Comparison of ENCODE assay signal across 9 cellular contexts in genomic region chr9:84170521-84171141, GRCh38.
DNase-seq lines count a peak whose midpoint lies in the region; ATAC-seq, FAIRE-seq and TF ChIP-seq lines count a peak whose summit lies in the region.
"Had no signal": no experiment of that assay in that cellular context is flagged by ENCODE, and none has a peak within 500 bp of the region (broad histone marks: within the 10 kb centered on the region; RNA-seq: fewer than 3 reads in every experiment).

No MANE protein-coding gene starts in this region.

- intact Hi-C loops in sciatic nerve (cut with DNase I): no loop called here

- ATAC-seq in sciatic nerve: peak; percentile 97
- ATAC-seq in activated CD8-positive, alpha-beta T cell treated with anti-CD3 and anti-CD28 coated beads, Interleukin-2, amount 10 ng/mL, durations not matched to agents 7 days and 5 days: no peak
- no peak for ATAC-seq in activated T-cell treated with anti-CD3 and anti-CD28 coated beads, Interleukin-2, amount 50 U/mL, for 72 hours (replicated peaks in 1 of 2)

- TF ChIP-seq EP300 in SK-N-SH (IDR thresholded peaks at IDR 0.05; ENCODE audit: borderline replicate concordance in 1 of 2, low read depth in 1 of 2, low read length in 1 of 2): peak in 1 of 2 experiments; percentile 87; a peak in 1 of 4 replicates

- no peak for TF ChIP-seq RAD21 in SK-N-SH (IDR thresholded peaks at IDR 0.05; ENCODE audit: low read length)

- no peaks in the 10 kb centered on the region for H3K36me3 Mint-ChIP-seq in activated CD8-positive, alpha-beta T cell treated with anti-CD3 and anti-CD28 coated beads, Interleukin-2, amount 10 ng/mL, durations not matched to agents 7 days and 5 days (ENCODE audit: low read depth)
- H3K36me3 Mint-ChIP-seq in activated T-cell treated with anti-CD3 and anti-CD28 coated beads, Interleukin-2, amount 50 U/mL, for 72 hours (ENCODE audit: insufficient read depth in 2 of 2): no peaks in the 10 kb centered on the region

- no peaks in the 10 kb centered on the region for H3K79me2 ChIP-seq in SK-N-SH (ENCODE audit: insufficient read depth)

- H3K4me1 Mint-ChIP-seq in activated CD8-positive, alpha-beta T cell treated with anti-CD3 and anti-CD28 coated beads, Interleukin-2, amount 10 ng/mL, durations not matched to agents 7 days and 5 days (ENCODE audit: low read depth): peaks cover 2% of the 10 kb centered on the region
- no peaks in the 10 kb centered on the region for H3K4me1 Mint-ChIP-seq in activated T-cell treated with anti-CD3 and anti-CD28 coated beads, Interleukin-2, amount 50 U/mL, for 72 hours (ENCODE audit: low read depth)

- no peaks in the 10 kb centered on the region for H3K9me2 ChIP-seq in SK-N-SH

- POLR2A ChIA-PET in SK-N-SH (lab: Yijun Ruan, JAX): no interaction called here
- POLR2A ChIA-PET in activated CD8-positive, alpha-beta T cell treated with anti-CD3 and anti-CD28 coated beads, Interleukin-2, amount 10 ng/mL, durations not matched to agents 7 days and 5 days (lab: Charles Lee): no interaction called here

- no peak overlapping the region for H3K4me3 Mint-ChIP-seq in activated CD8-positive, alpha-beta T cell treated with anti-CD3 and anti-CD28 coated beads, Interleukin-2, amount 10 ng/mL, durations not matched to agents 7 days and 5 days
- no peak overlapping the region for H3K4me3 Mint-ChIP-seq in activated T-cell treated with anti-CD3 and anti-CD28 coated beads, Interleukin-2, amount 50 U/mL, for 72 hours
- H3K4me3 Mint-ChIP-seq: T-helper 1 cell treated with Interleukin-12 subunit alpha and Interleukin-12 subunit beta and Interleukin-4 antibody, amounts not matched to agents 30 μg/mL and 1 μg/mL, for 36 hours had no signal

- peak; percentile 99 for FAIRE-seq in H54 (lab: Jason Lieb, UNC)

- WGBS in SK-N-SH (ENCODE audit: low lambda C conversion rate): 25% methylated on average over 8 of the region's 9 CpGs

- no peak overlapping the region; a peak in 1 of 4 replicates for H3K4me3 ChIP-seq in SK-N-SH (ENCODE audit: low read depth in 2 of 2, low read length in 1 of 2)
- H3K4me3 ChIP-seq in effector memory CD4-positive, alpha-beta T cell (ENCODE audit: insufficient read depth, low read depth, low read length, poor library complexity, severe bottlenecking): no peak overlapping the region

- peaks cover 1% of the 10 kb centered on the region for H3K27me3 Mint-ChIP-seq in activated CD8-positive, alpha-beta T cell treated with anti-CD3 and anti-CD28 coated beads, Interleukin-2, amount 10 ng/mL, durations not matched to agents 7 days and 5 days (ENCODE audit: low read depth)
- H3K27me3 Mint-ChIP-seq in activated T-cell treated with anti-CD3 and anti-CD28 coated beads, Interleukin-2, amount 50 U/mL, for 72 hours (ENCODE audit: low read depth): no peaks in the 10 kb centered on the region

- H3K27ac Mint-ChIP-seq in activated CD8-positive, alpha-beta T cell treated with anti-CD3 and anti-CD28 coated beads, Interleukin-2, amount 10 ng/mL, durations not matched to agents 7 days and 5 days: no peak overlapping the region
- H3K27ac Mint-ChIP-seq in activated T-cell treated with anti-CD3 and anti-CD28 coated beads, Interleukin-2, amount 50 U/mL, for 72 hours: no peak overlapping the region
- H3K27ac Mint-ChIP-seq: T-helper 1 cell treated with Interleukin-12 subunit alpha and Interleukin-12 subunit beta and Interleukin-4 antibody, amounts not matched to agents 30 μg/mL and 1 μg/mL, for 36 hours had no signal

- no peaks in the 10 kb centered on the region for H3K9me3 Mint-ChIP-seq in activated CD8-positive, alpha-beta T cell treated with anti-CD3 and anti-CD28 coated beads, Interleukin-2, amount 10 ng/mL, durations not matched to agents 7 days and 5 days (ENCODE audit: insufficient read depth)
- H3K9me3 Mint-ChIP-seq in activated T-cell treated with anti-CD3 and anti-CD28 coated beads, Interleukin-2, amount 50 U/mL, for 72 hours: no peaks in the 10 kb centered on the region
- H3K9me3 Mint-ChIP-seq: T-helper 1 cell treated with Interleukin-12 subunit alpha and Interleukin-12 subunit beta and Interleukin-4 antibody, amounts not matched to agents 30 μg/mL and 1 μg/mL, for 36 hours had no signal

- H4K20me1 ChIP-seq in SK-N-SH (ENCODE audit: insufficient read depth): no peaks in the 10 kb centered on the region

- H3F3A ChIP-seq in SK-N-SH (replicated peaks; ENCODE audit: insufficient read depth): peaks cover 26% of the 10 kb centered on the region

- peak overlapping the region; percentile 58 for H2AFZ ChIP-seq in SK-N-SH (ENCODE audit: low read depth)

- peak overlapping the region; percentile 77 for H3K27ac ChIP-seq in SK-N-SH (ENCODE audit: low read depth in 2 of 2, low read length in 1 of 2)
- H3K27ac ChIP-seq in effector memory CD4-positive, alpha-beta T cell (ENCODE audit: insufficient read depth, low read length, poor library complexity, severe bottlenecking): no peak overlapping the region

- CTCF ChIA-PET in SK-N-SH (lab: Yijun Ruan, JAX): interaction anchor here (0.5 to 3.2 kb wide), 2 partner anchors 90 to 380 kb away, joined by 3 to 16 read pairs; no protein-coding TSS in a partner anchor
- CTCF ChIA-PET in activated CD8-positive, alpha-beta T cell treated with anti-CD3 and anti-CD28 coated beads, Interleukin-2, amount 10 ng/mL, durations not matched to agents 7 days and 5 days (lab: Charles Lee): no interaction called here

- TF ChIP-seq CTCF in SK-N-SH (IDR thresholded peaks at IDR 0.05): no peak

- TF ChIP-seq POLR2A in H54 (IDR thresholded peaks at IDR 0.05; ENCODE audit: low read depth, low read length): no peak

- peak; percentile 93 for DNase-seq in H54 (ENCODE audit: insufficient read length, low spot score)
- peak; percentile 46 for DNase-seq in SK-N-SH
- peak; percentile 8 for DNase-seq in germinal center (ENCODE audit: low spot score)
- peak; percentile 78 for DNase-seq in sciatic nerve (ENCODE audit: low spot score)
- no peak for DNase-seq in activated CD8-positive, alpha-beta T cell treated with anti-CD3 and anti-CD28 coated beads, Interleukin-2, amount 10 ng/mL, durations not matched to agents 7 days and 5 days
- no peak for DNase-seq in activated T-cell treated with anti-CD3 and anti-CD28 coated beads, Interleukin-2, amount 50 U/mL, for 72 hours
- DNase-seq in middle frontal gyrus (ENCODE audit: extremely low spot score, low spot score): no peak
- no peak for DNase-seq in effector memory CD4-positive, alpha-beta T cell

- H3K9ac ChIP-seq in SK-N-SH: peak overlapping the region; percentile 50; the same call in 1 of the 2 replicates

- peaks cover 10 to 23% of the 10 kb centered on the region in 2 experiments for H3K4me1 ChIP-seq in SK-N-SH (ENCODE audit: control insufficient read depth in 1 of 2, insufficient read depth in 2 of 2, low read depth in 1 of 2, low read length in 1 of 2)
- H3K4me1 ChIP-seq in effector memory CD4-positive, alpha-beta T cell (ENCODE audit: control insufficient read depth, insufficient read depth, low read length, poor library complexity, severe bottlenecking): no peaks in the 10 kb centered on the region

- no peaks in the 10 kb centered on the region for H3K36me3 ChIP-seq in SK-N-SH (replicated peaks in 1 of 2; ENCODE audit: control insufficient read depth in 1 of 2, insufficient read depth in 2 of 2, low read length in 1 of 2)
- H3K36me3 ChIP-seq in effector memory CD4-positive, alpha-beta T cell (ENCODE audit: control insufficient read depth, insufficient read depth, low read length): no peaks in the 10 kb centered on the region

- H3K27me3 ChIP-seq in SK-N-SH (ENCODE audit: insufficient read depth): no peaks in the 10 kb centered on the region
- H3K27me3 ChIP-seq in effector memory CD4-positive, alpha-beta T cell (replicated peaks; ENCODE audit: control insufficient read depth, insufficient read depth, low read length, poor library complexity, severe bottlenecking): peaks cover 3% of the 10 kb centered on the region

- no peaks in the 10 kb centered on the region for H3K9me3 ChIP-seq in SK-N-SH
- no peaks in the 10 kb centered on the region for H3K9me3 ChIP-seq in effector memory CD4-positive, alpha-beta T cell (ENCODE audit: control insufficient read depth, low read length)

- H3K4me2 ChIP-seq in SK-N-SH: peak overlapping the region; percentile 69

TF ChIP-seq in SK-N-SH, 30 proteins besides CTCF, POLR2A, EP300 and RAD21 (continues in another document):
- TF ChIP-seq TCF12 (IDR thresholded peaks at IDR 0.05) (peak; percentile 97), GABPA (IDR thresholded peaks at IDR 0.05; ENCODE audit: low read depth) (no peak), ELF1 (IDR thresholded peaks at IDR 0.05) (no peak), CHD2 (IDR thresholded peaks at IDR 0.05; ENCODE audit: low read length, partially characterized antibody) (no peak), NFIC (IDR thresholded peaks at IDR 0.05; ENCODE audit: borderline replicate concordance) (peak; percentile 95), FOXJ3 (CRISPR knock-in tag; IDR thresholded peaks at IDR 0.05) (no peak), FOSL2 (IDR thresholded peaks at IDR 0.05; ENCODE audit: borderline replicate concordance, low read depth) (peak; percentile 35; the same call in 1 of the 2 replicates), EZH2phosphoT487 (IDR thresholded peaks at IDR 0.05; ENCODE audit: borderline replicate concordance, low read depth) (no peak), NRF1 (IDR thresholded peaks at IDR 0.05; ENCODE audit: low read depth, low read length) (no peak), GATA2 (CRISPR knock-in tag; IDR thresholded peaks at IDR 0.05) (no peak)
- TF ChIP-seq, protein P1, sequence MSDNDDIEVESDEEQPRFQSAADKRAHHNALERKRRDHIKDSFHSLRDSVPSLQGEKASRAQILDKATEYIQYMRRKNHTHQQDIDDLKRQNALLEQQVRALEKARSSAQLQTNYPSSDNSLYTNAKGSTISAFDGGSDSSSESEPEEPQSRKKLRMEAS (IDR thresholded peaks at IDR 0.05; ENCODE audit: low read depth): peak; percentile 94
- TF ChIP-seq, protein P2, sequence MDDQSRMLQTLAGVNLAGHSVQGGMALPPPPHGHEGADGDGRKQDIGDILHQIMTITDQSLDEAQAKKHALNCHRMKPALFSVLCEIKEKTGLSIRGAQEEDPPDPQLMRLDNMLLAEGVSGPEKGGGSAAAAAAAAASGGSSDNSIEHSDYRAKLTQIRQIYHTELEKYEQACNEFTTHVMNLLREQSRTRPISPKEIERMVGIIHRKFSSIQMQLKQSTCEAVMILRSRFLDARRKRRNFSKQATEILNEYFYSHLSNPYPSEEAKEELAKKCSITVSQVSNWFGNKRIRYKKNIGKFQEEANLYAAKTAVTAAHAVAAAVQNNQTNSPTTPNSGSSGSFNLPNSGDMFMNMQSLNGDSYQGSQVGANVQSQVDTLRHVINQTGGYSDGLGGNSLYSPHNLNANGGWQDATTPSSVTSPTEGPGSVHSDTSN (IDR thresholded peaks at IDR 0.05): no peak; the same call in none of the 2 replicates

Comparison
In these comparisons a context has a peak if more than half of its experiments do, and no peak if none do; other contexts are left out.
1. DNase-seq: peak in H54 (single experiment), SK-N-SH (single experiment), germinal center (single experiment) and sciatic nerve (single experiment); none in activated CD8-positive, alpha-beta T cell treated with anti-CD3 and anti-CD28 coated beads, Interleukin-2, amount 10 ng/mL, durations not matched to agents 7 days and 5 days (single experiment), activated T-cell treated with anti-CD3 and anti-CD28 coated beads, Interleukin-2, amount 50 U/mL, for 72 hours (0 of 2), middle frontal gyrus (single experiment) and effector memory CD4-positive, alpha-beta T cell (0 of 3).